ENCODE assay signal across 18 cellular contexts in the genomic region with DNA sequence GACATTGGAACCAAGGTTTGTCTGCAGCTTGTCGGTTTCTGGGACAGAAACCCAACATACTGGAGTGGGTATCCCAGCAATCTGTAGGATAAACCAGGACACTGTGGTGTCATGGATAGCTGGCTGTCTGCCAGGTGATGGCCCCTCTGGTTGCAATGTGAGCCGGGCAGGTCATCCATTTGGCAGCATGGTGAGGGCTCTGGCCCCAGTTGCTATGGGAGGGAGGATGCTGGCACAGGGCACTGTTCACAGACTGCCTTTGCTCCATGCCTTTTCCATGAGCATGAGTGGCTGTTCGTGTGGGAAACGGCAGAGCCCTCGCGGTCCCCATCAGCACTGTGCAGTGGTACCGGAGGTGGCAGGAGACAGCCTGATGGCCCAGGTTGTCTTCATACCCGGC. TPM values are rescaled to one million over a fixed set of nuclear protein-coding genes. Genes with fewer than 3 reads are reported as not detected.
DNase-seq lines count a peak whose midpoint lies in the region; ATAC-seq, FAIRE-seq and TF ChIP-seq lines count a peak whose summit lies in the region.
"Had no signal": no experiment of that assay in that cellular context is flagged by ENCODE, and none has a peak within 500 bp of the region (broad histone marks: within the 10 kb centered on the region; RNA-seq: fewer than 3 reads in every experiment).

No MANE protein-coding gene starts in this region.

- CTCF ChIA-PET in activated CD8-positive, alpha-beta memory T cell treated with anti-CD3 and anti-CD28 coated beads, Interleukin-2, amount 10 ng/mL, durations not matched to agents 7 days and 5 days (lab: Charles Lee), result no interaction called here

- intact Hi-C loops in ascending aorta (cut with DNase I), result loop anchor here (2.0 to 10.0 kb wide), 5 partner anchors 183 to 610 kb away; partner anchors contain the start of gene SPIN1

- ATAC-seq in activated CD8-positive, alpha-beta memory T cell treated with anti-CD3 and anti-CD28 coated beads, Interleukin-2, amount 10 ng/mL, durations not matched to agents 7 days and 5 days, result no peak
- ATAC-seq in gastroesophageal sphincter (no peak), GM19023 (IDR thresholded peaks at IDR 0.05; ENCODE audit: unreplicated experiment) (no peak)
- ATAC-seq in activated T-cell treated with anti-CD3 and anti-CD28 coated beads, Interleukin-2, amount 50 U/mL, for 72 hours (replicated peaks in 1 of 2), result no peak
- ATAC-seq: HepG2 had no signal

- 14% methylated on average over 1 to 2 of the region's 8 CpGs for WGBS in gastroesophageal sphincter (ENCODE audit: low coverage in 1 of 2), 2 donors

- peaks cover 26% of the 10 kb centered on the region for H3K27me3 Mint-ChIP-seq in activated CD8-positive, alpha-beta memory T cell treated with anti-CD3 and anti-CD28 coated beads, Interleukin-2, amount 10 ng/mL, durations not matched to agents 7 days and 5 days
- peaks cover 39% of the 10 kb centered on the region for H3K27me3 Mint-ChIP-seq in activated T-cell treated with anti-CD3 and anti-CD28 coated beads, Interleukin-2, amount 50 U/mL, for 72 hours (ENCODE audit: low read depth)

- H3K36me3 ChIP-seq in ascending aorta (peaks cover 12 to 28% of the 10 kb centered on the region in 2 donors), gastroesophageal sphincter (peaks cover 0 to 11% of the 10 kb centered on the region in 2 donors), stomach smooth muscle (ENCODE audit: control insufficient read depth in 2 of 2, insufficient read depth in 2 of 2, low read length in 2 of 2) (peaks cover 9 to 10% of the 10 kb centered on the region in 2 donors)
- H3K36me3 ChIP-seq: HAP-1 had no signal

- H3K9me3 Mint-ChIP-seq in activated CD8-positive, alpha-beta memory T cell treated with anti-CD3 and anti-CD28 coated beads, Interleukin-2, amount 10 ng/mL, durations not matched to agents 7 days and 5 days (ENCODE audit: low read depth), result no peaks in the 10 kb centered on the region
- H3K9me3 Mint-ChIP-seq in activated T-cell treated with anti-CD3 and anti-CD28 coated beads, Interleukin-2, amount 50 U/mL, for 72 hours, result no peaks in the 10 kb centered on the region

- TF ChIP-seq CTCF in ascending aorta (IDR thresholded peaks at IDR 0.05), result no peak
- no peak for TF ChIP-seq CTCF in gastroesophageal sphincter (IDR thresholded peaks at IDR 0.05)

- FAIRE-seq in GM12892 (lab: Jason Lieb, UNC), result no peak
- FAIRE-seq: A204.1, GM18507, HepG2 had no signal

- H3K27ac ChIP-seq in ascending aorta (peak overlapping the region; percentile 72 to 75), gastroesophageal sphincter (peak overlapping the region; percentile 64 to 98 (median 96)), stomach smooth muscle (ENCODE audit: low read length) (peak overlapping the region; percentile 83)

- TF ChIP-seq POLR2A in gastroesophageal sphincter (IDR thresholded peaks at IDR 0.05) (no peak), GM12892 (IDR thresholded peaks at IDR 0.05; ENCODE audit: low read depth, low read length) (no peak)

- H3K9me3 ChIP-seq in ascending aorta, result no peaks in the 10 kb centered on the region
- H3K9me3 ChIP-seq in gastroesophageal sphincter, result no peaks in the 10 kb centered on the region
- no peaks in the 10 kb centered on the region for H3K9me3 ChIP-seq in stomach smooth muscle (ENCODE audit: control insufficient read depth in 2 of 2, low read length in 2 of 2)
- H3K9me3 ChIP-seq: Caco-2, HAP-1 had no signal

- TF ChIP-seq EP300 in gastroesophageal sphincter (IDR thresholded peaks at IDR 0.05), result no peak

- no peak overlapping the region for H3K27ac Mint-ChIP-seq in activated CD8-positive, alpha-beta memory T cell treated with anti-CD3 and anti-CD28 coated beads, Interleukin-2, amount 10 ng/mL, durations not matched to agents 7 days and 5 days
- no peak overlapping the region for H3K27ac Mint-ChIP-seq in activated T-cell treated with anti-CD3 and anti-CD28 coated beads, Interleukin-2, amount 50 U/mL, for 72 hours

- H3K4me3 Mint-ChIP-seq in activated CD8-positive, alpha-beta memory T cell treated with anti-CD3 and anti-CD28 coated beads, Interleukin-2, amount 10 ng/mL, durations not matched to agents 7 days and 5 days, result no peak overlapping the region
- H3K4me3 Mint-ChIP-seq in activated T-cell treated with anti-CD3 and anti-CD28 coated beads, Interleukin-2, amount 50 U/mL, for 72 hours, result no peak overlapping the region

- no peaks in the 10 kb centered on the region for H3K36me3 Mint-ChIP-seq in activated CD8-positive, alpha-beta memory T cell treated with anti-CD3 and anti-CD28 coated beads, Interleukin-2, amount 10 ng/mL, durations not matched to agents 7 days and 5 days
- no peaks in the 10 kb centered on the region for H3K36me3 Mint-ChIP-seq in activated T-cell treated with anti-CD3 and anti-CD28 coated beads, Interleukin-2, amount 50 U/mL, for 72 hours (ENCODE audit: insufficient read depth in 2 of 2)

- H3K4me1 ChIP-seq in ascending aorta, result peaks cover 22 to 54% of the 10 kb centered on the region in 2 donors
- peaks cover 9 to 100% (median 55%) of the 10 kb centered on the region in 3 donors for H3K4me1 ChIP-seq in gastroesophageal sphincter
- H3K4me1 ChIP-seq in stomach smooth muscle (ENCODE audit: control insufficient read depth, insufficient read depth, low read length), result peaks cover 74% of the 10 kb centered on the region
- H3K4me1 ChIP-seq: Caco-2, HAP-1 had no signal

- H3K9ac ChIP-seq in stomach smooth muscle (ENCODE audit: low read length in 2 of 2), result peak overlapping the region in 1 of 2 donors; percentile 13

- peak; percentile 50 for DNase-seq in activated CD8-positive, alpha-beta memory T cell treated with anti-CD3 and anti-CD28 coated beads for 24 hours
- DNase-seq in activated CD8-positive, alpha-beta memory T cell treated with anti-CD3 and anti-CD28 coated beads, Interleukin-2, amount 10 ng/mL, durations not matched to agents 7 days and 5 days, result no peak
- DNase-seq in ascending aorta (ENCODE audit: low spot score in 2 of 2) (peak in 1 of 2 donors; percentile 65), GM12892 (ENCODE audit: insufficient read length) (no peak)
- no peak for DNase-seq in activated T-cell treated with anti-CD3 and anti-CD28 coated beads, Interleukin-2, amount 50 U/mL, for 72 hours
- DNase-seq: Caco-2, MM.1S, NCI-H1105, NCI-H1694 treated with DMSO at 0.1 percent for 48 hours, NCI-H446 treated with DMSO at 0.1 percent for 48 hours, NCI-H774 had no signal

- H3K4me1 Mint-ChIP-seq in activated CD8-positive, alpha-beta memory T cell treated with anti-CD3 and anti-CD28 coated beads, Interleukin-2, amount 10 ng/mL, durations not matched to agents 7 days and 5 days, result peaks cover 2% of the 10 kb centered on the region
- H3K4me1 Mint-ChIP-seq in activated T-cell treated with anti-CD3 and anti-CD28 coated beads, Interleukin-2, amount 50 U/mL, for 72 hours (ENCODE audit: low read depth), result peaks cover 11% of the 10 kb centered on the region

- no peak overlapping the region for H3K4me3 ChIP-seq in ascending aorta
- no peak overlapping the region for H3K4me3 ChIP-seq in gastroesophageal sphincter
- peak overlapping the region in 1 of 2 donors; percentile 15 for H3K4me3 ChIP-seq in stomach smooth muscle (ENCODE audit: low read length in 2 of 2)
- H3K4me3 ChIP-seq: HAP-1 had no signal

- H3K27me3 ChIP-seq in ascending aorta, result no peaks in the 10 kb centered on the region
- no peaks in the 10 kb centered on the region for H3K27me3 ChIP-seq in gastroesophageal sphincter
- H3K27me3 ChIP-seq in stomach smooth muscle (ENCODE audit: control insufficient read depth in 1 of 2, insufficient read depth in 2 of 2, low read length in 2 of 2), result no peaks in the 10 kb centered on the region

RNA-seq across cellular contexts. Expression of gene S1PR3, which starts 6.4 kb away (rescaled TPM):
- total RNA-seq in activated CD8-positive, alpha-beta memory T cell treated with anti-CD3 and anti-CD28 coated beads, Interleukin-2, amount 10 ng/mL, durations not matched to agents 7 days and 5 days, result under 1 TPM; 0.05 to 0.06 TPM
- total RNA-seq in ascending aorta, result 59.3 TPM
- total RNA-seq in gastroesophageal sphincter, result 100 to 1,000 TPM in 3 of 4 donors, 10 to 100 TPM in 1; 77.9 to 351 (median 167) TPM
- 0.08 TPM for polyA plus RNA-seq in GM12892 (2012; ENCODE audit: missing spikeins)
- total RNA-seq in activated T-cell treated with anti-CD3 and anti-CD28 coated beads, Interleukin-2, amount 50 U/mL, for 72 hours, result under 1 TPM; 0.48 to 0.76 TPM
- polyA plus RNA-seq: HepG2 had no signal

Comparison
In these comparisons a context has a peak if more than half of its experiments do, and no peak if none do; other contexts are left out.
1. RNA of gene S1PR3, which starts 6.4 kb away (total RNA-seq): 77.9 to 351 TPM in gastroesophageal sphincter and 59.3 TPM in ascending aorta (single experiment); 0.48 to 0.76 TPM in activated T-cell treated with anti-CD3 and anti-CD28 coated beads, Interleukin-2, amount 50 U/mL, for 72 hours and 0.05 to 0.06 TPM in activated CD8-positive, alpha-beta memory T cell treated with anti-CD3 and anti-CD28 coated beads, Interleukin-2, amount 10 ng/mL, durations not matched to agents 7 days and 5 days; every median in the first group is over 10 times any median in the second.
2. Peak in every context shown above with its lines, with median percentiles within 50 percentile points of each other: H3K27ac ChIP-seq.